8 cellular contexts compared by ENCODE assay signal in genomic region chr17:47188799-47189731, GRCh38. TPM values are rescaled to one million over a fixed set of nuclear protein-coding genes. Genes with fewer than 3 reads are reported as not detected.
DNase-seq lines count a peak whose midpoint lies in the region; TF ChIP-seq lines count a peak whose summit lies in the region.

Gene CDC27 (minus strand): TSS chr17:47189295. CDS start chr17:47189172, 123 bp downstream.

- H3K9me3 ChIP-seq in ES-I3 (ENCODE audit: control insufficient read depth, insufficient read depth, low read length), result no peaks in the 10 kb centered on the region
- no peaks in the 10 kb centered on the region for H3K9me3 ChIP-seq in HAP-1
- no peaks in the 10 kb centered on the region for H3K9me3 ChIP-seq in MM.1S (replicated peaks; ENCODE audit: insufficient read depth, low read length)

- peak within 1 kb of the TSS; percentile 98 to 99 (median 99) for H3K4me3 Mint-ChIP-seq in nephron
- peak within 1 kb of the TSS; percentile 95 for H3K4me3 Mint-ChIP-seq in stimulated activated naive CD8-positive, alpha-beta T cell treated with anti-CD3 and anti-CD28 coated beads, Interleukin-15, Interleukin-2, amounts not matched to agents 100 ng/mL and 50 ng/mL, for 24 hours

- H3K27ac ChIP-seq in MM.1S (ENCODE audit: low read length), result peak within 1 kb of the TSS; percentile 78

- H3K9ac ChIP-seq in ES-I3 (ENCODE audit: low read depth, low read length), result peak within 1 kb of the TSS; percentile 82
- H3K9ac ChIP-seq in MM.1S (ENCODE audit: low read length), result peak within 1 kb of the TSS; percentile 91

- peaks cover 11% of the 10 kb centered on the region for H3F3A ChIP-seq in MM.1S (ENCODE audit: insufficient read depth, low read length)

- no peaks in the 10 kb centered on the region for H3K9me3 Mint-ChIP-seq in nephron
- no peaks in the 10 kb centered on the region for H3K9me3 Mint-ChIP-seq in stimulated activated naive CD8-positive, alpha-beta T cell treated with anti-CD3 and anti-CD28 coated beads, Interleukin-15, Interleukin-2, amounts not matched to agents 100 ng/mL and 50 ng/mL, for 24 hours

- H3K4me1 ChIP-seq in ES-I3 (ENCODE audit: insufficient read depth, low read length), result peaks cover 3% of the 10 kb centered on the region; the same call in 1 of the 2 replicates
- H3K4me1 ChIP-seq in HAP-1, result peaks cover 16% of the 10 kb centered on the region
- peaks cover 10% of the 10 kb centered on the region for H3K4me1 ChIP-seq in MM.1S (ENCODE audit: low read length)

- H3K36me3 Mint-ChIP-seq in nephron (ENCODE audit: low read depth), result peaks cover 4% of the 10 kb centered on the region
- peaks cover 12% of the 10 kb centered on the region for H3K36me3 Mint-ChIP-seq in stimulated activated naive CD8-positive, alpha-beta T cell treated with anti-CD3 and anti-CD28 coated beads, Interleukin-15, Interleukin-2, amounts not matched to agents 100 ng/mL and 50 ng/mL, for 24 hours (ENCODE audit: low read depth)

- TF ChIP-seq CTCF in MM.1S (IDR thresholded peaks at IDR 0.05; ENCODE audit: low read length), result no peak
- no peak for TF ChIP-seq CTCF in fibroblast of the aortic adventitia (IDR thresholded peaks at IDR 0.05; ENCODE audit: insufficient read depth, low read length)
- TF ChIP-seq CTCF in nephron (IDR thresholded peaks at IDR 0.05; ENCODE audit: unreplicated experiment in 3 of 3), result no peak

- H3K4me2 ChIP-seq in MM.1S (ENCODE audit: low read depth, low read length), result peak within 1 kb of the TSS; percentile 84

- peaks cover 7% of the 10 kb centered on the region; the same call in 1 of the 2 replicates for H4K20me1 ChIP-seq in MM.1S (ENCODE audit: insufficient read depth, low read length)

- H3K27me3 ChIP-seq in HAP-1 (ENCODE audit: low read depth) (no peaks in the 10 kb centered on the region), MM.1S (replicated peaks; ENCODE audit: insufficient read depth, low read length) (no peaks in the 10 kb centered on the region)

- H3K36me3 ChIP-seq in ES-I3 (ENCODE audit: insufficient read depth, low read length) (no peaks in the 10 kb centered on the region), HAP-1 (replicated peaks) (no peaks in the 10 kb centered on the region), MM.1S (replicated peaks; ENCODE audit: insufficient read depth, low read length) (0 out of 2 replicates have a peak, but pooled peaks cover 3% of the 10 kb centered on the region)

- peaks cover 51% of the 10 kb centered on the region for H3K79me2 ChIP-seq in MM.1S (ENCODE audit: low read length)

- peaks cover 54% of the 10 kb centered on the region for H3K4me1 Mint-ChIP-seq in nephron
- H3K4me1 Mint-ChIP-seq in stimulated activated naive CD8-positive, alpha-beta T cell treated with anti-CD3 and anti-CD28 coated beads, Interleukin-15, Interleukin-2, amounts not matched to agents 100 ng/mL and 50 ng/mL, for 24 hours (ENCODE audit: low read depth), result peaks cover 55% of the 10 kb centered on the region

- H3K4me3 ChIP-seq in HAP-1, result peak within 1 kb of the TSS; percentile 89
- H3K4me3 ChIP-seq in MM.1S (ENCODE audit: low read length), result peak within 1 kb of the TSS; percentile 79
- H3K4me3 ChIP-seq in fibroblast of the aortic adventitia (ENCODE audit: low read depth, low read length), result peak within 1 kb of the TSS; percentile 91

- no peaks in the 10 kb centered on the region for H3K9me2 ChIP-seq in MM.1S (replicated peaks; ENCODE audit: insufficient read depth, low read length)

- no peaks in the 10 kb centered on the region for H3K27me3 Mint-ChIP-seq in nephron (ENCODE audit: low read depth)
- no peaks in the 10 kb centered on the region for H3K27me3 Mint-ChIP-seq in stimulated activated naive CD8-positive, alpha-beta T cell treated with anti-CD3 and anti-CD28 coated beads, Interleukin-15, Interleukin-2, amounts not matched to agents 100 ng/mL and 50 ng/mL, for 24 hours

- peak within 1 kb of the TSS; percentile 69 for H2AFZ ChIP-seq in MM.1S (ENCODE audit: low read length)

- H3K27ac Mint-ChIP-seq in nephron, result peak within 1 kb of the TSS; percentile 97 to 99 (median 99)
- peak within 1 kb of the TSS; percentile 96 for H3K27ac Mint-ChIP-seq in stimulated activated naive CD8-positive, alpha-beta T cell treated with anti-CD3 and anti-CD28 coated beads, Interleukin-15, Interleukin-2, amounts not matched to agents 100 ng/mL and 50 ng/mL, for 24 hours

- in situ Hi-C loops in HAP-1 (cut with MboI; ENCODE audit: low sequenced_read_pairs), result no loop called here

- DNase-seq in HAP-1 (ENCODE audit: low spot score in 2 of 2), result peak; percentile 91 to 100
- peak; percentile 100 for DNase-seq in MM.1S
- DNase-seq in SIG-M5 (lab: John Stamatoyannopoulos, UW), result peak; percentile 79
- peak; percentile 88 for DNase-seq in activated gamma-delta T cell (lab: John Stamatoyannopoulos, UW)
- peak; percentile 99 for DNase-seq in fibroblast of the aortic adventitia (ENCODE audit: low read depth)

RNA-seq across cellular contexts. Expression of gene CDC27, which starts in this region (rescaled TPM):
- 32.9 and 128 TPM in 2 replicates for total RNA-seq in fibroblast of the aortic adventitia (ENCODE audit: low replicate concordance)

Comparison
In these comparisons a context has a peak if more than half of its experiments do, and no peak if none do; other contexts are left out.
1. Peak in every context shown above with its lines: DNase-seq, H3K4me3 ChIP-seq and H3K27ac ChIP-seq.